ENCODE assay signal across 1 cellular context in genomic region chr11:96299155-96299883, GRCh38.
TF ChIP-seq lines count a peak whose summit lies in the region.

No MANE protein-coding gene starts in this region.

TF ChIP-seq in HEK293, 187 proteins besides CTCF, POLR2A, EP300 and RAD21 (continued from another document):
- peak; percentile 75; the same call in 1 of the 2 replicates for TF ChIP-seq KLF17 (tag by site-specific recombination; IDR thresholded peaks at IDR 0.05)
